8 cellular contexts compared by ENCODE assay signal in genomic region chr7:103348452-103348851, GRCh38. TPM values are rescaled to one million over a fixed set of nuclear protein-coding genes. Genes with fewer than 3 reads are reported as not detected.
DNase-seq lines count a peak whose midpoint lies in the region; ATAC-seq, FAIRE-seq and TF ChIP-seq lines count a peak whose summit lies in the region.

No MANE protein-coding gene starts in this region.

- peaks cover 5% of the 10 kb centered on the region for H3K36me3 ChIP-seq in right atrium auricular region
- H3K36me3 ChIP-seq in adipocyte (ENCODE audit: control insufficient read depth, insufficient read depth, low read length, severe bottlenecking) = peaks cover 19% of the 10 kb centered on the region
- H3K36me3 ChIP-seq in lower lobe of right lung = peaks cover 25% of the 10 kb centered on the region
- peaks cover 0 to 4% of the 10 kb centered on the region in 2 donors for H3K36me3 ChIP-seq in vagina

- no peak for TF ChIP-seq CTCF in right atrium auricular region (IDR thresholded peaks at IDR 0.05)
- TF ChIP-seq CTCF in lower lobe of right lung (IDR thresholded peaks at IDR 0.05) = no peak
- TF ChIP-seq CTCF in vagina (IDR thresholded peaks at IDR 0.05) = no peak

- H3K9me3 ChIP-seq in right atrium auricular region (no peaks in the 10 kb centered on the region), adipocyte (ENCODE audit: control insufficient read depth, low read length) (no peaks in the 10 kb centered on the region), lower lobe of right lung (no peaks in the 10 kb centered on the region), vagina (no peaks in the 10 kb centered on the region)

- FAIRE-seq in urothelium cell line (lab: Jason Lieb, UNC) = no peak

- H3K4me1 ChIP-seq in right atrium auricular region = peaks cover 0 to 52% of the 10 kb centered on the region in 2 donors
- peaks cover 43% of the 10 kb centered on the region for H3K4me1 ChIP-seq in adipocyte (ENCODE audit: control insufficient read depth, insufficient read depth, low read length)
- peaks cover 49% of the 10 kb centered on the region for H3K4me1 ChIP-seq in lower lobe of right lung
- H3K4me1 ChIP-seq in vagina = peaks cover 40% of the 10 kb centered on the region

- DNase-seq in right atrium auricular region (ENCODE audit: low spot score) (no peak), Right ventricle myocardium superior (no peak), adipocyte (ENCODE audit: low read depth) (peak; percentile 6), lower lobe of right lung (no peak), vagina (ENCODE audit: extremely low spot score in 2 of 2) (no peak), NCI-H2029 (lab: John Stamatoyannopoulos, UW) (no peak), urothelium cell line (ENCODE audit: low spot score) (no peak)

- H3K27ac ChIP-seq in right atrium auricular region = peak overlapping the region in 1 of 2 donors; percentile 89
- peak overlapping the region; percentile 95 for H3K27ac ChIP-seq in lower lobe of right lung
- peak overlapping the region; percentile 81 for H3K27ac ChIP-seq in vagina

- H3K9ac ChIP-seq in adipocyte (ENCODE audit: low read length) = peak overlapping the region; percentile 100

- peak overlapping the region; percentile 77 to 98 for H3K4me3 ChIP-seq in right atrium auricular region
- peak overlapping the region; percentile 100 for H3K4me3 ChIP-seq in adipocyte (ENCODE audit: low read length)
- H3K4me3 ChIP-seq in lower lobe of right lung = peak overlapping the region; percentile 99
- H3K4me3 ChIP-seq in vagina = peak overlapping the region; percentile 66 to 86

- H3K27me3 ChIP-seq in right atrium auricular region = no peaks in the 10 kb centered on the region
- H3K27me3 ChIP-seq in adipocyte (replicated peaks; ENCODE audit: control insufficient read depth, insufficient read depth, low read length) = no peaks in the 10 kb centered on the region
- no peaks in the 10 kb centered on the region for H3K27me3 ChIP-seq in lower lobe of right lung (ENCODE audit: low read depth)
- no peaks in the 10 kb centered on the region for H3K27me3 ChIP-seq in vagina

- intact Hi-C loops in Right ventricle myocardium superior (cut with DNase I) (no loop called here), lower lobe of right lung (cut with DNase I) (no loop called here), vagina (cut with DNase I) (no loop called here)

- ATAC-seq in Right ventricle myocardium superior (ENCODE audit: poor library complexity) (no peak), lower lobe of right lung (no peak), GM21367 (IDR thresholded peaks at IDR 0.05; ENCODE audit: unreplicated experiment) (no peak)

- TF ChIP-seq POLR2A in vagina (IDR thresholded peaks at IDR 0.05) = no peak

RNA-seq across cellular contexts. Expression of gene PSMC2, which starts 1.0 kb away (rescaled TPM):
- total RNA-seq in right atrium auricular region (10 to 100 TPM; 89.5 to 99.6 TPM), Right ventricle myocardium superior (120 TPM), lower lobe of right lung (89.4 TPM), vagina (63.3 TPM)

RNA-seq across cellular contexts. Expression of gene DNAJC2, which starts 3.9 kb away (rescaled TPM):
- total RNA-seq in right atrium auricular region = 10 to 100 TPM in 1 of 2 donors, 1 to 10 TPM in 1; 7.7 to 14.4 TPM
- 11.9 TPM for total RNA-seq in Right ventricle myocardium superior
- total RNA-seq in lower lobe of right lung = 17.1 TPM
- total RNA-seq in vagina = 12.0 TPM

RNA-seq across cellular contexts. Expression of gene PMPCB, which starts 51.2 kb away (rescaled TPM):
- total RNA-seq in right atrium auricular region = 10 to 100 TPM; 37.2 to 47.4 TPM
- 73.7 TPM for total RNA-seq in Right ventricle myocardium superior
- 47.7 TPM for total RNA-seq in lower lobe of right lung
- total RNA-seq in vagina = 28.7 TPM
